Comparison of ENCODE assay signal across 15 cellular contexts in genomic region chr12:94570161-94570560, GRCh38.
DNase-seq lines count a peak whose midpoint lies in the region; ATAC-seq, FAIRE-seq and TF ChIP-seq lines count a peak whose summit lies in the region.
"Had no signal": no experiment of that assay in that cellular context is flagged by ENCODE, and none has a peak within 500 bp of the region (broad histone marks: within the 10 kb centered on the region; RNA-seq: fewer than 3 reads in every experiment).

No MANE protein-coding gene starts in this region.

- H3K4me1 ChIP-seq in GM23248 (ENCODE audit: insufficient read depth) (no peaks in the 10 kb centered on the region), endothelial cell of umbilical vein (ENCODE audit: control insufficient read depth, extremely low read depth, insufficient read depth, low read length) (peaks cover 29% of the 10 kb centered on the region), right atrium auricular region (peaks cover 0 to 8% of the 10 kb centered on the region in 2 donors)

- no peak overlapping the region for H3K4me3 Mint-ChIP-seq in nephron progenitor cell
- H3K4me3 Mint-ChIP-seq: activated B cell treated with CpG ODN at 0.5 μM for 24 hours had no signal

- no peaks in the 10 kb centered on the region for H3K9me1 ChIP-seq in endothelial cell of umbilical vein (replicated peaks; ENCODE audit: control insufficient read depth, extremely low read depth, insufficient read depth, low read length)

- H3K4me2 ChIP-seq in GM23248 (ENCODE audit: unreplicated experiment) (no peak overlapping the region), endothelial cell of umbilical vein (ENCODE audit: insufficient read depth, low read length) (peak overlapping the region; percentile 72)

- FAIRE-seq in RCC 7860 (lab: Jason Lieb, UNC) = peak; percentile 47
- peak; percentile 98 for FAIRE-seq in endothelial cell of umbilical vein (lab: Jason Lieb, UNC)

- dilution Hi-C loops in endothelial cell of umbilical vein (cut with MboI; ENCODE audit: extremely low pct_ligation_motif_present, low sequenced_read_pairs) = no loop called here

- TSS peak; percentile 11 for BruUV-seq in endothelial cell of umbilical vein (replicated peaks; lab: Mats Ljungman, UMichigan)

- H3K9me3 Mint-ChIP-seq in nephron progenitor cell = no peaks in the 10 kb centered on the region
- H3K9me3 Mint-ChIP-seq: activated B cell treated with CpG ODN at 0.5 μM for 24 hours had no signal

- H2AFZ ChIP-seq in GM23248 = no peak overlapping the region
- no peak overlapping the region for H2AFZ ChIP-seq in endothelial cell of umbilical vein (ENCODE audit: low read depth, low read length)

- 67 to 72% methylated on average over 7 of the region's 7 CpGs for WGBS in GM23248 (ENCODE audit: low coverage in 1 of 2, low lambda C conversion rate in 2 of 2, missing lambda C conversion rate in 2 of 2), 2 experiments

- no peaks in the 10 kb centered on the region for H3K9me3 ChIP-seq in GM23248 (ENCODE audit: low read depth)
- H3K9me3 ChIP-seq in endothelial cell of umbilical vein (replicated peaks; ENCODE audit: control insufficient read depth, insufficient read depth, low read length) = no peaks in the 10 kb centered on the region
- H3K9me3 ChIP-seq in right atrium auricular region = no peaks in the 10 kb centered on the region
- H3K9me3 ChIP-seq: left ventricle myocardium inferior, tibial nerve had no signal

- TF ChIP-seq CTCF in endothelial cell of umbilical vein (IDR thresholded peaks at IDR 0.05; ENCODE audit: extremely low read depth in 1 of 2, insufficient read depth in 1 of 2, low read depth in 1 of 2, low read length in 2 of 2) (no peak), nephron progenitor cell (IDR thresholded peaks at IDR 0.05) (no peak), right atrium auricular region (IDR thresholded peaks at IDR 0.05) (no peak)

- H3K36me3 Mint-ChIP-seq in nephron progenitor cell (ENCODE audit: low read depth) = peaks cover 78% of the 10 kb centered on the region

- peaks cover 4% of the 10 kb centered on the region for H3K27me3 Mint-ChIP-seq in nephron progenitor cell (ENCODE audit: low read depth, poor library complexity)
- H3K27me3 Mint-ChIP-seq: activated B cell treated with CpG ODN at 0.5 μM for 24 hours had no signal

- H3F3A ChIP-seq in GM23248 (ENCODE audit: insufficient read depth) = no peaks in the 10 kb centered on the region

- H3K4me3 ChIP-seq in GM23248 = no peak overlapping the region
- no peak overlapping the region for H3K4me3 ChIP-seq in endothelial cell of umbilical vein (replicated peaks in 1 of 3; ENCODE audit: insufficient read depth in 1 of 3, low read depth in 1 of 3, low read length in 3 of 3)
- no peak overlapping the region for H3K4me3 ChIP-seq in right atrium auricular region
- H3K4me3 ChIP-seq: coronary artery, left ventricle myocardium inferior, tibial nerve had no signal

- H3K27ac Mint-ChIP-seq in nephron progenitor cell = peak overlapping the region; percentile 10
- H3K27ac Mint-ChIP-seq: activated B cell treated with CpG ODN at 0.5 μM for 24 hours had no signal

- intact Hi-C loops in endothelial cell of umbilical vein (cut with micrococcal nuclease) (loop anchor here (1.0 to 2.0 kb wide), 7 partner anchors 17 to 193 kb away; no protein-coding TSS in a partner anchor), Right ventricle myocardium superior (cut with DNase I) (no loop called here)

- POLR2A ChIA-PET in endothelial cell of umbilical vein (lab: Charles Lee) = no interaction called here

- CTCF ChIA-PET in endothelial cell of umbilical vein (lab: Charles Lee) = interaction anchor here (0.9 to 1.8 kb wide), 4 partner anchors 10 to 193 kb away, joined by 3 to 7 read pairs (median 4); no protein-coding TSS in a partner anchor

- H3K9ac ChIP-seq in GM23248 (no peak overlapping the region), endothelial cell of umbilical vein (replicated peaks; ENCODE audit: extremely low read depth, insufficient read depth, low read length) (no peak overlapping the region)

- DNase-seq in GM23248 (peak; percentile 24), RCC 7860 (ENCODE audit: low spot score) (peak; percentile 33), endothelial cell of umbilical vein (ENCODE audit: low read depth, low spot score) (peak; percentile 87), nephron progenitor cell (no peak), NCI-H774 (lab: John Stamatoyannopoulos, UW) (no peak), right atrium auricular region (ENCODE audit: low spot score) (no peak), Right ventricle myocardium superior (no peak), NCI-H146 treated with DMSO at 0.1 percent for 48 hours (lab: John Stamatoyannopoulos, UW; ENCODE audit: unreplicated experiment) (no peak)
- DNase-seq: activated B cell treated with CpG ODN at 0.5 μM for 24 hours, anterior cingulate cortex, left ventricle myocardium inferior, NCI-H1092, T-helper 1 cell had no signal

- no peak for ATAC-seq in Right ventricle myocardium superior (ENCODE audit: poor library complexity)

- in situ Hi-C loops in GM23248 (cut with MboI) = loop anchor here (25.0 kb wide), 1 partner anchor 767 kb away; no protein-coding TSS in a partner anchor

- H3K27me3 ChIP-seq in GM23248 (replicated peaks; ENCODE audit: insufficient read depth) = 0 out of 2 replicates have a peak, but pooled peaks cover 5% of the 10 kb centered on the region
- no peaks in the 10 kb centered on the region for H3K27me3 ChIP-seq in endothelial cell of umbilical vein (ENCODE audit: control insufficient read depth in 2 of 2, insufficient read depth in 2 of 2, low read length in 2 of 2)
- H3K27me3 ChIP-seq in right atrium auricular region = no peaks in the 10 kb centered on the region
- H3K27me3 ChIP-seq: tibial nerve had no signal

- H3K9me2 ChIP-seq in GM23248 (ENCODE audit: insufficient read depth) = no peaks in the 10 kb centered on the region

- no peak overlapping the region for H3K27ac ChIP-seq in GM23248
- H3K27ac ChIP-seq in endothelial cell of umbilical vein (ENCODE audit: insufficient read depth, low read depth, low read length) = peak overlapping the region; percentile 82
- H3K27ac ChIP-seq in right atrium auricular region = no peak overlapping the region
- H3K27ac ChIP-seq: coronary artery, left ventricle myocardium inferior, tibial nerve had no signal

- H4K20me1 ChIP-seq in GM23248 (ENCODE audit: insufficient read depth) = no peaks in the 10 kb centered on the region
- H4K20me1 ChIP-seq in endothelial cell of umbilical vein (replicated peaks; ENCODE audit: control insufficient read depth, extremely low read depth, insufficient read depth, low read length) = no peaks in the 10 kb centered on the region

- H3K36me3 ChIP-seq in GM23248 (ENCODE audit: low read depth) (no peaks in the 10 kb centered on the region), endothelial cell of umbilical vein (ENCODE audit: control insufficient read depth in 2 of 2, extremely low read depth in 1 of 2, insufficient read depth in 2 of 2, low read length in 2 of 2) (peaks cover 6 to 17% of the 10 kb centered on the region in 2 experiments), right atrium auricular region (no peaks in the 10 kb centered on the region)

- no peak for TF ChIP-seq POLR2A in endothelial cell of umbilical vein (IDR thresholded peaks at IDR 0.05; ENCODE audit: low read depth, low read length)

- H3K79me2 ChIP-seq in GM23248 (ENCODE audit: insufficient read depth) (no peaks in the 10 kb centered on the region), endothelial cell of umbilical vein (ENCODE audit: control insufficient read depth, insufficient read depth, low read length) (peaks cover 5% of the 10 kb centered on the region)

- H3K4me1 Mint-ChIP-seq in nephron progenitor cell = peaks cover 30% of the 10 kb centered on the region

TF ChIP-seq in endothelial cell of umbilical vein, 7 proteins besides CTCF, POLR2A, EP300 and RAD21:
- peak; percentile 62 for TF ChIP-seq POLR2AphosphoS5 (IDR thresholded peaks at IDR 0.05; ENCODE audit: insufficient read depth, low read depth, low read length)
- TF ChIP-seq FOS (IDR thresholded peaks at IDR 0.05; ENCODE audit: borderline replicate concordance, insufficient read depth, low read length) = peak; percentile 99
- TF ChIP-seq MAX (IDR thresholded peaks at IDR 0.05; ENCODE audit: insufficient read depth, insufficient read length) = peak; percentile 8
- peak; percentile 96 for TF ChIP-seq JUN (IDR thresholded peaks at IDR 0.05; ENCODE audit: borderline replicate concordance, insufficient read depth, insufficient read length, low read depth)
- TF ChIP-seq EZH2 (IDR thresholded peaks at IDR 0.05; ENCODE audit: borderline replicate concordance, low read depth, low read length, severe bottlenecking) = no peak
- peak; percentile 94 for TF ChIP-seq GATA2 (IDR thresholded peaks at IDR 0.05; ENCODE audit: insufficient read depth, insufficient read length, low read depth, low read length)
- TF ChIP-seq MYC (IDR thresholded peaks at IDR 0.05; ENCODE audit: low read depth, low read length) = no peak

Comparison
In these comparisons a context has a peak if more than half of its experiments do, and no peak if none do; other contexts are left out.
1. DNase-seq: peak in GM23248 (single experiment), RCC 7860 (single experiment) and endothelial cell of umbilical vein (single experiment); none in nephron progenitor cell (single experiment), NCI-H774 (single experiment), right atrium auricular region (single experiment), Right ventricle myocardium superior (single experiment) and NCI-H146 treated with DMSO at 0.1 percent for 48 hours (single experiment).